ENCODE assay signal across 1 cellular context in the genomic region with DNA sequence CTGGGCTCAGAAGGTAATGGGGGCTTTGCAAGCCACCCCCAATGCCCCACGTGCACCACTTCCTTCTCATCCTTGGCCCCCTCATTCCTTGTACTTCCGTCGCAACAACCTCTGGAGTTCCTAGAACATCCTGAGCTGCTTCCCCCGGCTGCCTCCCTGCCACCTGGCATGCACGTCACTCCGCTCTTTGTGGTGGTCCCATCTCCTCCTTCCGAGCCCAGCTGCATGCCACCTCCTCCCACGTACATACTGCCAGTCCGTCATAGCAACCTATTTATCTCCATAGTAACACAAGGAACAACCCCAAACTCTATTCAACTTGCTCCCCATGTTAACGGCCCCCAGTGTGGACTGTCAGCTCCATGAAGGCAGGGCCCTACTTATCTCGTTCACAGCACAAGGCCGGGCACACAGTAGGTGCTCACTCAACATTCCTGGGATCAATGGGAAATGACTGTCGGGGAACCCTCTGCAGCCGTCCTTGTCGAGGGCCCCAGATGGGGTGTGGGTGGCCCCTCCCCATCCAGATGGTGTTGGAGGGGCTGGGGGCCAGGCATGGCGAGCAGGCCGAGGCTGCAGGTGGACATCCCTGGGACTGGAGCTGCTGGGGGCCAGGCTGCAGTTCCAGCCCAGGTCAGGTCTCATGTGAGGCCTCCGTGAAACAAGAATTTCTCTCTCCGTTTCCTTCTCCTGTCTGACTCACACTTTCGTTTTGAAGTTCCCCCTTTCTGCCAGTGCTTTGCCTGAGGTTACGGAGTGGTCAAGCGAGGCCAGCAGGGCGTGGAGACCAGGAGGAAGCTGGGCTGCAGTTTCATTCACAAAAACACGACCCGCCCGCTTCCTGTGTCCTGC.
TF ChIP-seq lines count a peak whose summit lies in the region.

No MANE protein-coding gene starts in this region.

TF ChIP-seq in K562, 482 proteins besides CTCF, POLR2A, EP300 and RAD21 (continued from another document):
- TF ChIP-seq, protein P1, sequence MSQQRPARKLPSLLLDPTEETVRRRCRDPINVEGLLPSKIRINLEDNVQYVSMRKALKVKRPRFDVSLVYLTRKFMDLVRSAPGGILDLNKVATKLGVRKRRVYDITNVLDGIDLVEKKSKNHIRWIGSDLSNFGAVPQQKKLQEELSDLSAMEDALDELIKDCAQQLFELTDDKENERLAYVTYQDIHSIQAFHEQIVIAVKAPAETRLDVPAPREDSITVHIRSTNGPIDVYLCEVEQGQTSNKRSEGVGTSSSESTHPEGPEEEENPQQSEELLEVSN (IDR thresholded peaks at IDR 0.05; ENCODE audit: borderline replicate concordance in 1 of 2, extremely low read depth in 1 of 2, insufficient read depth in 1 of 2, insufficient read length in 1 of 2, low read depth in 1 of 2, low read length in 1 of 2, poor library complexity in 1 of 2, severe bottlenecking in 1 of 2) = peak in 1 of 2 experiments; percentile 46
- 0 out of 2 replicates have a peak, but pooled peaks have one; percentile 50 for TF ChIP-seq GABPB1 (CRISPR knock-in tag; IDR thresholded peaks at IDR 0.05)
- TF ChIP-seq, protein P2, sequence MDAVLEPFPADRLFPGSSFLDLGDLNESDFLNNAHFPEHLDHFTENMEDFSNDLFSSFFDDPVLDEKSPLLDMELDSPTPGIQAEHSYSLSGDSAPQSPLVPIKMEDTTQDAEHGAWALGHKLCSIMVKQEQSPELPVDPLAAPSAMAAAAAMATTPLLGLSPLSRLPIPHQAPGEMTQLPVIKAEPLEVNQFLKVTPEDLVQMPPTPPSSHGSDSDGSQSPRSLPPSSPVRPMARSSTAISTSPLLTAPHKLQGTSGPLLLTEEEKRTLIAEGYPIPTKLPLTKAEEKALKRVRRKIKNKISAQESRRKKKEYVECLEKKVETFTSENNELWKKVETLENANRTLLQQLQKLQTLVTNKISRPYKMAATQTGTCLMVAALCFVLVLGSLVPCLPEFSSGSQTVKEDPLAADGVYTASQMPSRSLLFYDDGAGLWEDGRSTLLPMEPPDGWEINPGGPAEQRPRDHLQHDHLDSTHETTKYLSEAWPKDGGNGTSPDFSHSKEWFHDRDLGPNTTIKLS (IDR thresholded peaks at IDR 0.05; ENCODE audit: borderline replicate concordance, low read depth) = no peak
- no peak for TF ChIP-seq NFE2 (IDR thresholded peaks at IDR 0.05; ENCODE audit: low read depth)
- TF ChIP-seq, protein P3, sequence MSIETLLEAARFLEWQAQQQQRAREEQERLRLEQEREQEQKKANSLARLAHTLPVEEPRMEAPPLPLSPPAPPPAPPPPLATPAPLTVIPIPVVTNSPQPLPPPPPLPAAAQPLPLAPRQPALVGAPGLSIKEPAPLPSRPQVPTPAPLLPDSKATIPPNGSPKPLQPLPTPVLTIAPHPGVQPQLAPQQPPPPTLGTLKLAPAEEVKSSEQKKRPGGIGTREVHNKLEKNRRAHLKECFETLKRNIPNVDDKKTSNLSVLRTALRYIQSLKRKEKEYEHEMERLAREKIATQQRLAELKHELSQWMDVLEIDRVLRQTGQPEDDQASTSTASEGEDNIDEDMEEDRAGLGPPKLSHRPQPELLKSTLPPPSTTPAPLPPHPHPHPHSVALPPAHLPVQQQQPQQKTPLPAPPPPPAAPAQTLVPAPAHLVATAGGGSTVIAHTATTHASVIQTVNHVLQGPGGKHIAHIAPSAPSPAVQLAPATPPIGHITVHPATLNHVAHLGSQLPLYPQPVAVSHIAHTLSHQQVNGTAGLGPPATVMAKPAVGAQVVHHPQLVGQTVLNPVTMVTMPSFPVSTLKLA (conservative IDR thresholded peaks at IDR 0.05) = peak; percentile 32 to 51; a peak in 2 of 4 replicates
- TF ChIP-seq GABPA (tag; conservative IDR thresholded peaks at IDR 0.05; ENCODE audit: low read depth) = peak; percentile 72
- 0 out of 2 replicates have a peak, but pooled peaks have one; percentile 33 for TF ChIP-seq ZBTB7A (IDR thresholded peaks at IDR 0.05; ENCODE audit: borderline replicate concordance, control insufficient read depth, low read depth, low read length)
- TF ChIP-seq, protein P4, sequence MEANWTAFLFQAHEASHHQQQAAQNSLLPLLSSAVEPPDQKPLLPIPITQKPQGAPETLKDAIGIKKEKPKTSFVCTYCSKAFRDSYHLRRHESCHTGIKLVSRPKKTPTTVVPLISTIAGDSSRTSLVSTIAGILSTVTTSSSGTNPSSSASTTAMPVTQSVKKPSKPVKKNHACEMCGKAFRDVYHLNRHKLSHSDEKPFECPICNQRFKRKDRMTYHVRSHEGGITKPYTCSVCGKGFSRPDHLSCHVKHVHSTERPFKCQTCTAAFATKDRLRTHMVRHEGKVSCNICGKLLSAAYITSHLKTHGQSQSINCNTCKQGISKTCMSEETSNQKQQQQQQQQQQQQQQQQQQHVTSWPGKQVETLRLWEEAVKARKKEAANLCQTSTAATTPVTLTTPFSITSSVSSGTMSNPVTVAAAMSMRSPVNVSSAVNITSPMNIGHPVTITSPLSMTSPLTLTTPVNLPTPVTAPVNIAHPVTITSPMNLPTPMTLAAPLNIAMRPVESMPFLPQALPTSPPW (CRISPR knock-in tag; IDR thresholded peaks at IDR 0.05) = peak; percentile 63
- no peak for TF ChIP-seq ZNF133 (CRISPR knock-in tag; IDR thresholded peaks at IDR 0.05)
- TF ChIP-seq ZKSCAN1 (IDR thresholded peaks at IDR 0.05; ENCODE audit: low read depth, low read length) = peak; percentile 97
- peak; percentile 56; the same call in 1 of the 2 replicates for TF ChIP-seq BHLHE40 (IDR thresholded peaks at IDR 0.05; ENCODE audit: low read length)
- TF ChIP-seq, protein P5, sequence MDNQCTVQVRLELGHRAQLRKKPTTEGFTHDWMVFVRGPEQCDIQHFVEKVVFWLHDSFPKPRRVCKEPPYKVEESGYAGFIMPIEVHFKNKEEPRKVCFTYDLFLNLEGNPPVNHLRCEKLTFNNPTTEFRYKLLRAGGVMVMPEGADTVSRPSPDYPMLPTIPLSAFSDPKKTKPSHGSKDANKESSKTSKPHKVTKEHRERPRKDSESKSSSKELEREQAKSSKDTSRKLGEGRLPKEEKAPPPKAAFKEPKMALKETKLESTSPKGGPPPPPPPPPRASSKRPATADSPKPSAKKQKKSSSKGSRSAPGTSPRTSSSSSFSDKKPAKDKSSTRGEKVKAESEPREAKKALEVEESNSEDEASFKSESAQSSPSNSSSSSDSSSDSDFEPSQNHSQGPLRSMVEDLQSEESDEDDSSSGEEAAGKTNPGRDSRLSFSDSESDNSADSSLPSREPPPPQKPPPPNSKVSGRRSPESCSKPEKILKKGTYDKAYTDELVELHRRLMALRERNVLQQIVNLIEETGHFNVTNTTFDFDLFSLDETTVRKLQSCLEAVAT (IDR thresholded peaks at IDR 0.05) = no peak
- peak; percentile 83 for TF ChIP-seq ZNF316 (IDR thresholded peaks at IDR 0.05)
- TF ChIP-seq NRF1 (conservative IDR thresholded peaks at IDR 0.05 in 1 of 2, IDR thresholded peaks at IDR 0.05 in 1 of 2) = peak in 1 of 2 experiments; percentile 21; a peak in 2 of 4 replicates
- 0 out of 4 replicates have a peak, but pooled peaks of 1 of the 2 experiments have one; percentile 21 for TF ChIP-seq FOXK2 (conservative IDR thresholded peaks at IDR 0.05 in 1 of 2, IDR thresholded peaks at IDR 0.05 in 1 of 2; ENCODE audit: low read depth in 2 of 2)
- TF ChIP-seq SREBF2 (CRISPR knock-in tag; IDR thresholded peaks at IDR 0.05) = no peak
- TF ChIP-seq HDAC6 (IDR thresholded peaks at IDR 0.05; ENCODE audit: low read depth, low read length) = no peak
- peak; percentile 52 for TF ChIP-seq RBBP5 (IDR thresholded peaks at IDR 0.05; ENCODE audit: borderline replicate concordance, insufficient read depth, low read length, poor library complexity, severe bottlenecking)
- TF ChIP-seq IRF2 (CRISPR knock-in tag; IDR thresholded peaks at IDR 0.05) = peak; percentile 51; the same call in 1 of the 2 replicates
- peak; percentile 68; the same call in 1 of the 2 replicates for TF ChIP-seq ETV1 (tag; conservative IDR thresholded peaks at IDR 0.05; ENCODE audit: low read depth)
- TF ChIP-seq TAF1 (IDR thresholded peaks at IDR 0.05; ENCODE audit: control insufficient read depth, extremely low read depth, insufficient read depth, low read length, severe bottlenecking) = peak; percentile 44
- TF ChIP-seq TFAP4 (CRISPR knock-in tag; IDR thresholded peaks at IDR 0.05; ENCODE audit: borderline replicate concordance) = no peak
- peak; percentile 71 for TF ChIP-seq POLR2G (IDR thresholded peaks at IDR 0.05; ENCODE audit: low read depth, low read length)
